Comparison of ENCODE assay signal across 13 cellular contexts in genomic region chr3:29696311-29696710, GRCh38.
A peak's percentile ranks its signal among the peaks of the same experiment; 100 is the strongest.
DNase-seq lines count a peak whose midpoint lies in the region; ATAC-seq and TF ChIP-seq lines count a peak whose summit lies in the region.
"Had no signal": no experiment of that assay in that cellular context is flagged by ENCODE, and none has a peak within 500 bp of the region (broad histone marks: within the 10 kb centered on the region; RNA-seq: fewer than 3 reads in every experiment).

No MANE protein-coding gene starts in this region.

- H3K27ac ChIP-seq in mammary epithelial cell (ENCODE audit: insufficient read depth, low read depth, low read length) (peak overlapping the region; percentile 95), hepatocyte (peak overlapping the region; percentile 86), smooth muscle cell (ENCODE audit: low read depth) (peak overlapping the region; percentile 96), ovary (peak overlapping the region in 1 of 2 donors; percentile 44)

- H3K36me3 ChIP-seq in mammary epithelial cell (ENCODE audit: insufficient read depth, low read length) (no peaks in the 10 kb centered on the region), hepatocyte (replicated peaks; ENCODE audit: insufficient read depth, low read depth) (no peaks in the 10 kb centered on the region), smooth muscle cell (ENCODE audit: low read depth) (peaks cover 8% of the 10 kb centered on the region), ovary (no peaks in the 10 kb centered on the region)
- H3K36me3 ChIP-seq: BE2C had no signal

- BruUV-seq in mammary epithelial cell (replicated peaks; lab: Mats Ljungman, UMichigan): no TSS peak

- peaks cover 34% of the 10 kb centered on the region for H3K4me1 ChIP-seq in mammary epithelial cell (ENCODE audit: insufficient read depth, low read length)
- peaks cover 24% of the 10 kb centered on the region for H3K4me1 ChIP-seq in hepatocyte (ENCODE audit: insufficient read depth)
- peaks cover 49% of the 10 kb centered on the region for H3K4me1 ChIP-seq in smooth muscle cell (ENCODE audit: low read depth)
- peaks cover 1% of the 10 kb centered on the region for H3K4me1 ChIP-seq in ovary (ENCODE audit: insufficient read depth)
- H3K4me1 ChIP-seq: BE2C had no signal

- TF ChIP-seq POLR2A in ovary (IDR thresholded peaks at IDR 0.05): no peak

- CTCF ChIA-PET in mammary epithelial cell (lab: Charles Lee; ENCODE audit: low non-redundant PET): interaction anchor here (0.7 kb wide), 1 partner anchor 1128 kb away, joined by 7 read pairs; no protein-coding TSS in a partner anchor

- H3K27me3 ChIP-seq in mammary epithelial cell (ENCODE audit: insufficient read depth, low read length) (no peaks in the 10 kb centered on the region), hepatocyte (no peaks in the 10 kb centered on the region), smooth muscle cell (ENCODE audit: low read depth) (no peaks in the 10 kb centered on the region), ovary (no peaks in the 10 kb centered on the region)
- H3K27me3 ChIP-seq: BE2C had no signal

- H4K20me1 ChIP-seq in mammary epithelial cell (ENCODE audit: insufficient read depth, low read length) (no peaks in the 10 kb centered on the region), hepatocyte (ENCODE audit: insufficient read depth, poor library complexity, severe bottlenecking) (no peaks in the 10 kb centered on the region), smooth muscle cell (ENCODE audit: low read depth) (no peaks in the 10 kb centered on the region)

- H3F3A ChIP-seq in smooth muscle cell (ENCODE audit: low read depth): peaks cover 21% of the 10 kb centered on the region

- TF ChIP-seq EP300 in ovary (IDR thresholded peaks at IDR 0.05): no peak

- no peak for ATAC-seq in GM18502 (IDR thresholded peaks at IDR 0.05; ENCODE audit: poor library complexity, unreplicated experiment)

- TF ChIP-seq CTCF in mammary epithelial cell (conservative IDR thresholded peaks at IDR 0.05 in 1 of 2, IDR thresholded peaks at IDR 0.05 in 1 of 2; ENCODE audit: extremely low read depth in 1 of 2, insufficient read depth in 1 of 2, low read depth in 1 of 2, low read length in 2 of 2) (no peak), hepatocyte (IDR thresholded peaks at IDR 0.05; ENCODE audit: poor library complexity) (no peak), smooth muscle cell (IDR thresholded peaks at IDR 0.05; ENCODE audit: borderline replicate concordance, insufficient read depth, poor library complexity, severe bottlenecking) (no peak), ovary (IDR thresholded peaks at IDR 0.05) (no peak)

- H3K9me3 ChIP-seq in mammary epithelial cell (replicated peaks; ENCODE audit: insufficient read depth, low read length) (no peaks in the 10 kb centered on the region), hepatocyte (ENCODE audit: low read depth) (no peaks in the 10 kb centered on the region), smooth muscle cell (replicated peaks; ENCODE audit: low read depth) (no peaks in the 10 kb centered on the region), ovary (no peaks in the 10 kb centered on the region)
- H3K9me3 ChIP-seq: BE2C, psoas muscle had no signal

- DNase-seq in EH (ENCODE audit: low read depth) (peak; percentile 12), mammary epithelial cell (no peak), hepatocyte (ENCODE audit: low spot score) (no peak), smooth muscle cell (lab: John Stamatoyannopoulos, UW; ENCODE audit: unreplicated experiment) (no peak), NCI-H82 treated with DMSO at 0.1 percent for 48 hours (lab: John Stamatoyannopoulos, UW; ENCODE audit: unreplicated experiment) (no peak), DMS79 (lab: John Stamatoyannopoulos, UW) (no peak), ovary (no peak)
- DNase-seq: activated CD4-positive, alpha-beta T cell treated with anti-CD3 and anti-CD28 coated beads, Interleukin-2, amount 10 ng/mL, durations not matched to agents 7 days and 5 days; activated effector memory CD4-positive, alpha-beta T cell treated with anti-CD3 and anti-CD28 coated beads, Interleukin-2, amount 50 U/mL, for 16 hours; BE2C; NCI-H2107; psoas muscle had no signal

- no peak overlapping the region for H3K4me2 ChIP-seq in mammary epithelial cell (ENCODE audit: insufficient read depth, low read depth, low read length)
- no peak overlapping the region for H3K4me2 ChIP-seq in hepatocyte
- H3K4me2 ChIP-seq in smooth muscle cell: no peak overlapping the region

- H3K4me3 ChIP-seq in mammary epithelial cell (replicated peaks in 1 of 3; ENCODE audit: insufficient read depth in 1 of 3, low read depth in 2 of 3, low read length in 3 of 3) (no peak overlapping the region), hepatocyte (no peak overlapping the region), smooth muscle cell (no peak overlapping the region), ovary (no peak overlapping the region)
- H3K4me3 ChIP-seq: psoas muscle had no signal

- no peak overlapping the region for H2AFZ ChIP-seq in mammary epithelial cell (ENCODE audit: low read depth, low read length)
- H2AFZ ChIP-seq in hepatocyte: no peak overlapping the region
- no peak overlapping the region for H2AFZ ChIP-seq in smooth muscle cell (ENCODE audit: low read depth)

- in situ Hi-C loops in mammary epithelial cell (cut with MboI; ENCODE audit: low sequenced_read_pairs in 2 of 2): loop anchor here in 1 of 2 donors (10.0 kb wide), 1 partner anchor 412 kb away; the partner anchor contains the start of gene RBMS3

- intact Hi-C loops in mammary epithelial cell (cut with micrococcal nuclease) (loop anchor here (10.0 kb wide), 1 partner anchor 782 kb away; no protein-coding TSS in a partner anchor), ovary (cut with DNase I) (no loop called here)

- H3K9ac ChIP-seq in mammary epithelial cell (ENCODE audit: insufficient read depth, low read length): no peak overlapping the region
- no peak overlapping the region for H3K9ac ChIP-seq in smooth muscle cell (ENCODE audit: low read depth)

- 22% methylated on average over 2 of the region's 2 CpGs for WGBS in mammary epithelial cell (ENCODE audit: low coverage, missing lambda C conversion rate)
- 96% methylated on average over 2 of the region's 2 CpGs for WGBS in hepatocyte (ENCODE audit: low lambda C conversion rate, missing lambda C conversion rate)
- 95% methylated on average over 2 of the region's 2 CpGs for WGBS in smooth muscle cell (ENCODE audit: low lambda C conversion rate)
- 56 to 68% (median 63%) methylated on average over 2 of the region's 2 CpGs for WGBS in ovary, 3 donors

- no peaks in the 10 kb centered on the region for H3K9me2 ChIP-seq in hepatocyte (replicated peaks; ENCODE audit: insufficient read depth)

- dilution Hi-C loops in mammary epithelial cell (cut with HindIII; ENCODE audit: low sequenced_read_pairs): no loop called here

- H3K79me2 ChIP-seq in mammary epithelial cell (ENCODE audit: insufficient read depth, low read length) (no peaks in the 10 kb centered on the region), hepatocyte (no peaks in the 10 kb centered on the region), smooth muscle cell (ENCODE audit: low read depth) (peaks cover 26% of the 10 kb centered on the region)
